In the genomic region with DNA sequence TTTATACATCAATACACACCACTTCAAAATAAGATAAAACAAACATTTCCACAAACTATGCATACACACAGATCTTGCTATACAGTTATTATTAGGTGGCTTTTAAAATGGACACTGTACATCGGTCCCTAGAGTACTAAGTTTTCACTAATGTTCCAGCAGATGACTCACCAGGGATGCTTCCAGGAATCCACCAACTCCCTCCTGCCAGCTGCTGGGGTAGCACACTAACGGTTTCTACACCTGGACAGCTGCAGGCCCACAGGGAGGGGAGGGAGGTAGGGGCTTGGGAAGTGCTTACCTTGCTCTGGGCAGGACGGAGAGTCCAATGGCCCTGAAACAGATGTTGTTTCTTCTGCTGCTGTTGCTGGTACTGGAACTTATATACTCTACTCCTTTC, we compare ENCODE assay signal across 9 cellular contexts. TPM values are rescaled to one million over a fixed set of nuclear protein-coding genes. Genes with fewer than 3 reads are reported as not detected.
DNase-seq lines count a peak whose midpoint lies in the region; ATAC-seq and TF ChIP-seq lines count a peak whose summit lies in the region.
"Had no signal": no experiment of that assay in that cellular context is flagged by ENCODE, and none has a peak within 500 bp of the region (broad histone marks: within the 10 kb centered on the region; RNA-seq: fewer than 3 reads in every experiment).

A gene (minus strand): TSS at position 357 of the 400 bp plus-strand sequence. CDS start 3,705 bp downstream, outside the sequence.

- H3K14ac ChIP-seq in H9 (ENCODE audit: insufficient read depth, low read length): no peak within 1 kb of the TSS

- no peak within 1 kb of the TSS for H2BK20ac ChIP-seq in H9 (ENCODE audit: low read depth, low read length, poor library complexity, severe bottlenecking)

- H3K9me3 Mint-ChIP-seq in H9: no peaks in the 10 kb centered on the region; a peak in 1 of 5 replicates
- no peaks in the 10 kb centered on the region for H3K9me3 Mint-ChIP-seq in activated naive CD8-positive, alpha-beta T cell treated with anti-CD3 and anti-CD28 coated beads, Interleukin-2, amount 50 U/mL, for 24 hours

- H3K27me3 ChIP-seq in ACC112 (ENCODE audit: insufficient read depth, low read length): no peaks in the 10 kb centered on the region
- no peaks in the 10 kb centered on the region for H3K27me3 ChIP-seq in H9 (ENCODE audit: insufficient read depth, low read length)
- no peaks in the 10 kb centered on the region for H3K27me3 ChIP-seq in left lung

- H3K36me3 ChIP-seq in ACC112 (ENCODE audit: insufficient read depth, low read length): no peaks in the 10 kb centered on the region
- H3K36me3 ChIP-seq in left lung: no peaks in the 10 kb centered on the region

- no peaks in the 10 kb centered on the region for H3K36me3 Mint-ChIP-seq in H9 (ENCODE audit: insufficient read depth in 1 of 3, low read depth in 3 of 3)
- H3K36me3 Mint-ChIP-seq in activated naive CD8-positive, alpha-beta T cell treated with anti-CD3 and anti-CD28 coated beads, Interleukin-2, amount 50 U/mL, for 24 hours (ENCODE audit: low read depth): no peaks in the 10 kb centered on the region

- H3K4me1 Mint-ChIP-seq in H9: peaks cover 0 to 6% of the 10 kb centered on the region in 2 experiments; a peak in 2 of 4 replicates
- peaks cover 24% of the 10 kb centered on the region for H3K4me1 Mint-ChIP-seq in activated naive CD8-positive, alpha-beta T cell treated with anti-CD3 and anti-CD28 coated beads, Interleukin-2, amount 50 U/mL, for 24 hours

- H3K27ac ChIP-seq in ACC112 (ENCODE audit: low read depth, low read length): no peak within 1 kb of the TSS
- H3K27ac ChIP-seq in H9 (ENCODE audit: insufficient read length, low read depth, low read length): no peak within 1 kb of the TSS
- no peak within 1 kb of the TSS for H3K27ac ChIP-seq in left lung

- peak within 1 kb of the TSS; percentile 73 for H3K4me3 ChIP-seq in ACC112 (ENCODE audit: low read depth, low read length)
- H3K4me3 ChIP-seq in left lung: peak within 1 kb of the TSS; percentile 27 to 35

- H3K23me2 ChIP-seq in H9 (ENCODE audit: insufficient read length, low read depth, low read length, poor library complexity, severe bottlenecking): peaks cover 5% of the 10 kb centered on the region

- no peak within 1 kb of the TSS for H2BK15ac ChIP-seq in H9 (ENCODE audit: low read depth, low read length)

- no peak within 1 kb of the TSS for H3K9ac ChIP-seq in H9 (ENCODE audit: extremely low read depth, insufficient read length, low read length)

- H3K27me3 Mint-ChIP-seq in H9 (ENCODE audit: low read depth): peaks cover 19% of the 10 kb centered on the region
- H3K27me3 Mint-ChIP-seq in activated naive CD8-positive, alpha-beta T cell treated with anti-CD3 and anti-CD28 coated beads, Interleukin-2, amount 50 U/mL, for 24 hours: peaks cover 6% of the 10 kb centered on the region

- H3K18ac ChIP-seq in H9 (ENCODE audit: insufficient read length, low read depth, low read length): no peak within 1 kb of the TSS

- H2BK12ac ChIP-seq in H9 (ENCODE audit: insufficient read length, low read depth, low read length): no peak within 1 kb of the TSS

- WGBS in H9 (ENCODE audit: extremely low coverage, insufficient read length, low lambda C conversion rate): no CpG with 5 or more reads among the region's 3 CpGs

- no peak within 1 kb of the TSS for H3K56ac ChIP-seq in H9 (ENCODE audit: insufficient read length, low read depth, low read length)

- TF ChIP-seq CTCF in H9 (conservative IDR thresholded peaks at IDR 0.05): no peak
- no peak for TF ChIP-seq CTCF in left lung (IDR thresholded peaks at IDR 0.05)

- H2AK5ac ChIP-seq in H9 (ENCODE audit: insufficient read length, low read length): no peak within 1 kb of the TSS

- H3K4me3 Mint-ChIP-seq in H9: peak within 1 kb of the TSS; percentile 70 to 81
- H3K4me3 Mint-ChIP-seq in activated naive CD8-positive, alpha-beta T cell treated with anti-CD3 and anti-CD28 coated beads, Interleukin-2, amount 50 U/mL, for 24 hours: peak within 1 kb of the TSS; percentile 68

- H3K23ac ChIP-seq in H9 (ENCODE audit: insufficient read length, low read depth, low read length): no peak within 1 kb of the TSS

- no peak within 1 kb of the TSS for H4K5ac ChIP-seq in H9 (ENCODE audit: insufficient read length, low read depth, low read length)

- no peak within 1 kb of the TSS for H3K4ac ChIP-seq in H9 (ENCODE audit: low read depth, low read length)

- H3K79me1 ChIP-seq in H9 (ENCODE audit: insufficient read depth, low read depth, low read length, poor library complexity, severe bottlenecking): no peaks in the 10 kb centered on the region

- H3K79me2 ChIP-seq in ACC112 (ENCODE audit: control insufficient read depth, insufficient read depth, low read length, unreplicated experiment) (no peaks in the 10 kb centered on the region), H9 (ENCODE audit: insufficient read depth, low read length) (no peaks in the 10 kb centered on the region)

- no peak within 1 kb of the TSS for H3T11ph ChIP-seq in H9 (ENCODE audit: low read length)

- no peak for ATAC-seq in activated naive CD8-positive, alpha-beta T cell treated with anti-CD3 and anti-CD28 coated beads, Interleukin-2, amount 50 U/mL, for 24 hours
- ATAC-seq in left lung: no peak
- no peak for ATAC-seq in HG02885 (IDR thresholded peaks at IDR 0.05; ENCODE audit: poor library complexity, unreplicated experiment)
- ATAC-seq in GM18907 (IDR thresholded peaks at IDR 0.05; ENCODE audit: unreplicated experiment): no peak
- ATAC-seq in GM18858 (IDR thresholded peaks at IDR 0.05; ENCODE audit: unreplicated experiment): no peak

- H3K9me3 ChIP-seq in H9 (ENCODE audit: control insufficient read depth, low read depth, low read length) (no peaks in the 10 kb centered on the region), left lung (no peaks in the 10 kb centered on the region)

- H2BK120ac ChIP-seq in H9 (ENCODE audit: low read depth, low read length, poor library complexity, severe bottlenecking): no peak within 1 kb of the TSS

- H3K27ac Mint-ChIP-seq in H9: no peak within 1 kb of the TSS; a peak in 1 of 7 replicates
- no peak within 1 kb of the TSS for H3K27ac Mint-ChIP-seq in activated naive CD8-positive, alpha-beta T cell treated with anti-CD3 and anti-CD28 coated beads, Interleukin-2, amount 50 U/mL, for 24 hours

- intact Hi-C loops in left lung (cut with DNase I): no loop called here

- H4K91ac ChIP-seq in H9 (ENCODE audit: insufficient read length, low read depth, low read length): no peak within 1 kb of the TSS

- H2AFZ ChIP-seq in ACC112 (ENCODE audit: low read length, unreplicated experiment) (no peak within 1 kb of the TSS), H9 (ENCODE audit: low read length) (no peak within 1 kb of the TSS)

- H3K4me1 ChIP-seq in ACC112 (ENCODE audit: control insufficient read depth, insufficient read depth, low read length, unreplicated experiment) (peaks cover 13% of the 10 kb centered on the region), H9 (ENCODE audit: insufficient read depth, low read length) (no peaks in the 10 kb centered on the region), left lung (peaks cover 4 to 13% of the 10 kb centered on the region in 2 donors)

- DNase-seq in H9: no peak
- no peak for DNase-seq in activated naive CD8-positive, alpha-beta T cell treated with anti-CD3 and anti-CD28 coated beads, Interleukin-2, amount 50 U/mL, for 24 hours
- no peak for DNase-seq in left lung
- DNase-seq in mucosa of gallbladder (ENCODE audit: low spot score): no peak

- no peaks in the 10 kb centered on the region for H4K20me1 ChIP-seq in H9 (ENCODE audit: control insufficient read depth, insufficient read depth, insufficient read length)

- H3K4me2 ChIP-seq in H9 (ENCODE audit: insufficient read depth, insufficient read length, low read length): peak within 1 kb of the TSS; percentile 77

- H2BK5ac ChIP-seq in H9 (ENCODE audit: insufficient read length, low read length): no peak within 1 kb of the TSS

- H4K8ac ChIP-seq in H9 (replicated peaks; ENCODE audit: insufficient read length, low read depth, low read length): no peak within 1 kb of the TSS

RNA-seq across cellular contexts. Expression of the gene that starts here (rescaled TPM):
- total RNA-seq in H9 (2021) (not detected in 2 replicates), left lung (not detected), mucosa of gallbladder (not detected)
- total RNA-seq: dermis microvascular lymphatic vessel endothelial cell had no signal
